31 cellular contexts compared by ENCODE assay signal in the genomic region with DNA sequence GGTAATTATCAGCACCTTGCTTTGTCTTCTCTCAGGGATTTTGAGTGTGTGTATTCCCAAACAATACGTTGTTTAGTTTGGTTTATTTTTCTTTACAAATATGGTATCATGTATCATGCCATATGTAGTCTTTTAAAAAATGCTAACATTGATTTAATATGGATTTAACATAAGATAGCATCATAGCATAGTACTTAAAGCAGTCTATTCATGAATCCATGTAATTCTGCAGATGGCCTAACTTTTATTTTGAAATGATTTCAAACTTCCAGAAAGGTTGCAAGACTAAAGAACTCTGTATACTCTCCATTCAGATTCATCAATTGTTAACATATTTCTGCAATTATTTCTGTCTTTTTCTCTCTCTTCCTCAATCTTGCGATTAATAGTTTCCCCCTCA. TPM values are rescaled to one million over a fixed set of nuclear protein-coding genes. Genes with fewer than 3 reads are reported as not detected.
DNase-seq lines count a peak whose midpoint lies in the region; ATAC-seq, FAIRE-seq and TF ChIP-seq lines count a peak whose summit lies in the region.
"Had no signal": no experiment of that assay in that cellular context is flagged by ENCODE, and none has a peak within 500 bp of the region (broad histone marks: within the 10 kb centered on the region; RNA-seq: fewer than 3 reads in every experiment).

No MANE protein-coding gene starts in this region.

- H3K9ac ChIP-seq in K562 (ENCODE audit: insufficient read depth in 1 of 2, low read depth in 2 of 2, low read length in 2 of 2): no peak overlapping the region
- H3K9ac ChIP-seq: BLaER1; BLaER1 treated with 17β-estradiol and CSF1 and Interleukin-3, amounts not matched to agents 10 nM and 100 nM had no signal

- H3K9me1 ChIP-seq in K562 (ENCODE audit: control insufficient read depth, insufficient read depth, low read length): no peaks in the 10 kb centered on the region

- DNase-seq in DMS53 (lab: John Stamatoyannopoulos, UW) (peak; percentile 14), DMS53 treated with DMSO at 0.1 percent for 48 hours (lab: John Stamatoyannopoulos, UW; ENCODE audit: unreplicated experiment) (no peak), GM18507 (ENCODE audit: extremely low spot score, insufficient read length, low read depth) (no peak), K562 (ENCODE audit: extremely low read depth in 1 of 4, low spot score in 3 of 4) (no peak), NCI-H446 (lab: John Stamatoyannopoulos, UW) (no peak), vagina (ENCODE audit: extremely low spot score in 2 of 2) (no peak), DMS 273 treated with DMSO at 0.1 percent for 48 hours (lab: John Stamatoyannopoulos, UW) (no peak)
- DNase-seq: 8988T; ACHN; AML-193; BE2C; C1 segment of cervical spinal cord; Caco-2; Calu3; CD4-positive, alpha-beta memory T cell; CD4-positive, alpha-beta T cell; CD4-positive, CD25-positive, alpha-beta regulatory T cell; CD8-positive, alpha-beta memory T cell; CD8-positive, alpha-beta T cell; COR-L47; DMS153; DMS79; DMS79 treated with DMSO at 0.1 percent for 48 hours; DND-41; EL had no signal

- H3K4me2 ChIP-seq in K562 (ENCODE audit: insufficient read depth, low read length): no peak overlapping the region
- H3K4me2 ChIP-seq: A549; BLaER1; BLaER1 treated with 17β-estradiol and CSF1 and Interleukin-3, amounts not matched to agents 10 nM and 100 nM had no signal

- H3K4me1 ChIP-seq in HEK293 (ENCODE audit: control insufficient read depth, insufficient read depth, low read length) (no peaks in the 10 kb centered on the region), K562 (replicated peaks in 1 of 2; ENCODE audit: control insufficient read depth in 2 of 2, insufficient read depth in 2 of 2, low read length in 2 of 2) (peaks cover 15 to 31% of the 10 kb centered on the region in 2 experiments), vagina (peaks cover 3% of the 10 kb centered on the region)
- H3K4me1 ChIP-seq: A549, BE2C had no signal

- POLR2A ChIA-PET in HEK293 (lab: Yijun Ruan, JAX): no interaction called here
- POLR2A ChIA-PET in K562 (lab: Yijun Ruan, JAX): interaction anchor here (0.8 kb wide), 1 partner anchor 157 kb away, joined by 4 read pairs; no protein-coding TSS in a partner anchor

- FAIRE-seq in GM18507 (lab: Jason Lieb, UNC) (peak; percentile 5), K562 (lab: Jason Lieb, UNC) (no peak)
- FAIRE-seq: A549 had no signal

- H3K27ac ChIP-seq in HEK293 (ENCODE audit: extremely low read depth, low read depth, low read length) (no peak overlapping the region), K562 (ENCODE audit: extremely low read depth, low read depth, low read length) (no peak overlapping the region), vagina (no peak overlapping the region)
- H3K27ac ChIP-seq: 22Rv1; A549; BLaER1; BLaER1 treated with 17β-estradiol and CSF1 and Interleukin-3, amounts not matched to agents 10 nM and 100 nM; C4-2B had no signal

- no peak overlapping the region for H2AFZ ChIP-seq in K562 (ENCODE audit: low read depth, low read length)

- intact Hi-C loops in K562 (cut with micrococcal nuclease): no loop called here
- intact Hi-C loops in vagina (cut with DNase I): no loop called here

- H3K4me3 ChIP-seq in HEK293 (ENCODE audit: low read depth, low read length) (no peak overlapping the region), K562 (no peak overlapping the region), vagina (no peak overlapping the region)
- H3K4me3 ChIP-seq: A549; BLaER1; BLaER1 treated with 17β-estradiol and CSF1 and Interleukin-3, amounts not matched to agents 10 nM and 100 nM had no signal

- TF ChIP-seq RAD21 in K562 (CRISPR knock-in tag; conservative IDR thresholded peaks at IDR 0.05 in 1 of 2, IDR thresholded peaks at IDR 0.05 in 1 of 2): no peak

- in situ Hi-C loops in K562 (cut with MboI): no loop called here

- WGBS in K562 (ENCODE audit: insufficient coverage, low coverage, missing lambda C conversion rate): 86% methylated on average over 2 of the region's 2 CpGs

- no peaks in the 10 kb centered on the region for H4K20me1 ChIP-seq in K562 (replicated peaks; ENCODE audit: control insufficient read depth, insufficient read depth, low read length)

- no peak for ATAC-seq in K562
- ATAC-seq: A549; CD8-positive, alpha-beta T cell had no signal

- TF ChIP-seq EP300 in K562 (IDR thresholded peaks at IDR 0.05; ENCODE audit: low read length): no peak

- H3K27me3 ChIP-seq in K562 (ENCODE audit: control insufficient read depth in 2 of 2, insufficient read depth in 2 of 2, low read length in 2 of 2) (no peaks in the 10 kb centered on the region), vagina (no peaks in the 10 kb centered on the region)
- H3K27me3 ChIP-seq: BE2C had no signal

- TF ChIP-seq CTCF in HEK293 (tag by site-specific recombination; IDR thresholded peaks at IDR 0.05) (no peak), K562 (IDR thresholded peaks at IDR 0.05 in 2 of 3, conservative IDR thresholded peaks at IDR 0.05 in 1 of 3; ENCODE audit: insufficient read depth in 2 of 3, low read depth in 1 of 3, low read length in 3 of 3) (no peak), vagina (IDR thresholded peaks at IDR 0.05) (no peak)

- H3K9me3 ChIP-seq in HEK293 (ENCODE audit: control insufficient read depth, insufficient read depth, low read depth, low read length) (no peaks in the 10 kb centered on the region), K562 (replicated peaks; ENCODE audit: control insufficient read depth, insufficient read depth, low read depth, low read length) (peaks cover 18% of the 10 kb centered on the region), vagina (peaks cover 11% of the 10 kb centered on the region)
- H3K9me3 ChIP-seq: BE2C had no signal

- CTCF ChIA-PET in HEK293 (lab: Yijun Ruan, JAX): no interaction called here
- CTCF ChIA-PET in K562 (lab: Yijun Ruan, JAX; ENCODE audit: low intra/inter-chr PET ratio): no interaction called here

- peaks cover 79% of the 10 kb centered on the region for H3K79me2 ChIP-seq in K562 (ENCODE audit: control insufficient read depth, insufficient read depth, low read length)

- TF ChIP-seq POLR2A in K562 (conservative IDR thresholded peaks at IDR 0.05) (no peak), vagina (IDR thresholded peaks at IDR 0.05) (no peak)

- no peaks in the 10 kb centered on the region for H3K36me3 ChIP-seq in HEK293 (ENCODE audit: control insufficient read depth in 2 of 2, insufficient read depth in 1 of 2, low read length in 2 of 2)
- peaks cover 21% of the 10 kb centered on the region for H3K36me3 ChIP-seq in K562 (ENCODE audit: control insufficient read depth, insufficient read depth, low read length)
- H3K36me3 ChIP-seq in vagina: no peaks in the 10 kb centered on the region
- H3K36me3 ChIP-seq: BE2C, BLaER1 had no signal

- no TSS peak for BruUV-seq in K562 (replicated peaks; lab: Mats Ljungman, UMichigan)

TF ChIP-seq in HEK293, 187 proteins besides CTCF, POLR2A, EP300 and RAD21:
- TF ChIP-seq SP2 (tag by site-specific recombination; IDR thresholded peaks at IDR 0.05) (no peak), KLF10 (tag by site-specific recombination; IDR thresholded peaks at IDR 0.05) (no peak), ZNF426 (tag by site-specific recombination; IDR thresholded peaks at IDR 0.05) (no peak), ZNF132 (tag by site-specific recombination; IDR thresholded peaks at IDR 0.05; ENCODE audit: borderline replicate concordance) (no peak), MYNN (tag by site-specific recombination; IDR thresholded peaks at IDR 0.05; ENCODE audit: borderline replicate concordance) (0 out of 2 replicates have a peak, but pooled peaks have one; percentile 37)
TF ChIP-seq in HEK293: peak in this region for 1.

TF ChIP-seq in K562, 482 proteins besides CTCF, POLR2A, EP300 and RAD21:
- TF ChIP-seq PHF20 (IDR thresholded peaks at IDR 0.05; ENCODE audit: partially characterized antibody) (no peak), CBX8 (IDR thresholded peaks at IDR 0.05; ENCODE audit: borderline replicate concordance, extremely low read depth, low read depth, low read length, poor library complexity, severe bottlenecking) (no peak), MYNN (IDR thresholded peaks at IDR 0.05) (peak; percentile 94), MYNN (CRISPR knock-in tag; IDR thresholded peaks at IDR 0.05) (no peak)

RNA-seq across cellular contexts. Expression of a gene that starts 7.9 kb away (rescaled TPM):
- 37.6 and 49.9 TPM in 2 replicates for total RNA-seq in K562 (2011; cell fraction: chromatin; rRNA removed; ENCODE audit: low replicate concordance)
- 23.3 and 28.0 TPM in 2 replicates for total RNA-seq in K562 (2011; cell fraction: nucleolus; rRNA removed)
- total RNA-seq in K562 (2011; cell fraction: nucleoplasm; rRNA removed): 34.2 and 58.8 TPM in 2 replicates
- 17.2 and 20.6 TPM in 2 replicates for total RNA-seq in K562 (2014; rRNA removed)
- 9.3 and 10.2 TPM in 2 replicates for total RNA-seq in K562 (2014; rRNA removed; fragmentation: Illumina TruSeq; extraction: Trizol)
- 12.1 and 13.8 TPM in 2 replicates for total RNA-seq in K562 (2015; rRNA removed; fragmentation: Illumina TruSeq; extraction: Trizol)
- 23.1 and 24.2 TPM in 2 replicates for total RNA-seq in K562 (2021)
- 6.1 and 9.4 TPM in 2 replicates for polyA plus RNA-seq in K562 (2011; rRNA removed)
- polyA plus RNA-seq in K562 (2011; cell fraction: cytosol; rRNA removed): 5.7 and 25.9 TPM in 2 replicates
- 9.8 and 25.2 TPM in 2 replicates for polyA plus RNA-seq in K562 (2011; cell fraction: nucleus; rRNA removed)
- polyA plus RNA-seq in K562 (2012): 15.2 and 17.9 TPM in 2 replicates
- polyA plus RNA-seq in K562 (2014; fragmentation: Illumina TruSeq; extraction: Trizol): 15.3 and 21.4 TPM in 2 replicates
- under 1 TPM; 0.92 to 0.98 TPM for polyA plus RNA-seq in K562 (2014; fragmentation: Nextera tagmentation; extraction: Ambion mirVana)
- 13.5 and 19.4 TPM in 2 replicates for polyA plus RNA-seq in K562 (2014; rRNA removed)
- polyA minus RNA-seq in K562 (2011; rRNA and poly(A)+ RNA removed): 4.9 and 9.7 TPM in 2 replicates
- polyA minus RNA-seq in K562 (2011; cell fraction: cytosol; rRNA and poly(A)+ RNA removed): 5.5 and 9.4 TPM in 2 replicates
- polyA minus RNA-seq in K562 (2011; cell fraction: nucleus; rRNA and poly(A)+ RNA removed): 9.3 and 15.9 TPM in 2 replicates
- 15.2 TPM for total RNA-seq in vagina
